In the genomic region with DNA sequence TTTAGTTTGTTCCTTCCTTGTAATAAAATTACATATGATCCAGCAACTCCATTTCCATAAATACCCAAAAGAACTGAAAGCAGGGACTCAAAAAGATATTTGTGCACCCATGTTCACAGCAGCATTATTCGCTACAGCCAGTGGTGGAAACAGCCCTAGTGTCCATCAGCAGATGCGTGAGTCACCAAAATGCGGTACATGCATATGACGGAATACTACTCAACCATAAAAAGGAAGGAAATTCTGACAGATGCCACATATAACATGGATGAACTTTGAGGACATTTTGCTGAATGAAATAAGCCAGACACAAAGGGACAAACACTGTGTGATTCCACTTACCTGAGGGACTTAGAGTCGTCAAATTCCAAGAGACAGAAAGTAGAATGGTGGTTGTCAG, we compare ENCODE assay signal across 24 cellular contexts. TPM values are rescaled to one million over a fixed set of nuclear protein-coding genes. Genes with fewer than 3 reads are reported as not detected.
A peak's percentile ranks its signal among the peaks of the same experiment; 100 is the strongest.
DNase-seq lines count a peak whose midpoint lies in the region; ATAC-seq, FAIRE-seq and TF ChIP-seq lines count a peak whose summit lies in the region.
"Had no signal": no experiment of that assay in that cellular context is flagged by ENCODE, and none has a peak within 500 bp of the region (broad histone marks: within the 10 kb centered on the region; RNA-seq: fewer than 3 reads in every experiment).

No MANE protein-coding gene starts in this region.

- H3K27ac ChIP-seq in mammary epithelial cell (ENCODE audit: insufficient read depth, low read depth, low read length) = no peak overlapping the region
- H3K27ac ChIP-seq in vagina = peak overlapping the region; percentile 95

- no peak overlapping the region for H3K4me3 ChIP-seq in mammary epithelial cell (replicated peaks in 1 of 3; ENCODE audit: insufficient read depth in 1 of 3, low read depth in 2 of 3, low read length in 3 of 3)
- no peak overlapping the region for H3K4me3 ChIP-seq in vagina

- 90% methylated on average over 5 of the region's 5 CpGs for WGBS in mammary epithelial cell (ENCODE audit: low coverage, missing lambda C conversion rate)

- no peak for TF ChIP-seq POLR2A in vagina (IDR thresholded peaks at IDR 0.05)

- TF ChIP-seq CTCF in MCF 10A (IDR thresholded peaks at IDR 0.05; ENCODE audit: unreplicated experiment) = no peak
- no peak for TF ChIP-seq CTCF in mammary epithelial cell (conservative IDR thresholded peaks at IDR 0.05 in 1 of 2, IDR thresholded peaks at IDR 0.05 in 1 of 2; ENCODE audit: extremely low read depth in 1 of 2, insufficient read depth in 1 of 2, low read depth in 1 of 2, low read length in 2 of 2)
- no peak for TF ChIP-seq CTCF in vagina (IDR thresholded peaks at IDR 0.05)
- no peak for TF ChIP-seq CTCF in D721Med (IDR thresholded peaks at IDR 0.05; ENCODE audit: insufficient read depth, missing control alignments)

- CTCF ChIA-PET in MCF 10A (lab: Yijun Ruan, JAX) (interaction anchor here (0.7 to 3.4 kb wide), 3 partner anchors 30 to 78 kb away, joined by 3 to 22 read pairs (median 3); no protein-coding TSS in a partner anchor), mammary epithelial cell (lab: Charles Lee; ENCODE audit: low non-redundant PET) (no interaction called here)

- H3K36me3 ChIP-seq in mammary epithelial cell (ENCODE audit: insufficient read depth, low read length) (no peaks in the 10 kb centered on the region), vagina (no peaks in the 10 kb centered on the region)
- H3K36me3 ChIP-seq: heart left ventricle, upper lobe of left lung had no signal

- H2AFZ ChIP-seq in mammary epithelial cell (ENCODE audit: low read depth, low read length) = no peak overlapping the region

- no peak for DNase-seq in MCF 10A (ENCODE audit: unreplicated experiment)
- DNase-seq in mammary epithelial cell = no peak
- DNase-seq in T-helper 17 cell = no peak
- DNase-seq in memory B cell (ENCODE audit: low spot score in 2 of 2) = no peak
- DNase-seq in vagina (ENCODE audit: extremely low spot score in 2 of 2) = no peak
- DNase-seq in D721Med (ENCODE audit: insufficient read length, low spot score) = no peak
- DNase-seq: activated effector memory CD4-positive, alpha-beta T cell treated with anti-CD3 and anti-CD28 coated beads, Interleukin-2, amount 50 U/mL, for 16 hours; effector memory CD4-positive, alpha-beta T cell; GDM1; H9; islet precursor cell; mesendoderm; NCI-H187 treated with DMSO at 0.1 percent for 48 hours; NCI-H345; SHP77 treated with DMSO at 0.1 percent for 48 hours had no signal

- H3K4me1 Mint-ChIP-seq in MCF 10A (ENCODE audit: insufficient read depth, unreplicated experiment) = peaks cover 45% of the 10 kb centered on the region
- H3K4me1 Mint-ChIP-seq in T-helper 17 cell = peaks cover 16% of the 10 kb centered on the region
- H3K4me1 Mint-ChIP-seq in memory B cell = peaks cover 9% of the 10 kb centered on the region
- H3K4me1 Mint-ChIP-seq: neural crest cell, WTC11 had no signal

- H3K4me2 ChIP-seq in mammary epithelial cell (ENCODE audit: insufficient read depth, low read depth, low read length) = no peak overlapping the region

- H3K27ac Mint-ChIP-seq in MCF 10A (ENCODE audit: low read depth, unreplicated experiment) (peak overlapping the region; percentile 88), T-helper 17 cell (peak overlapping the region; percentile 69), memory B cell (peak overlapping the region; percentile 33)
- H3K27ac Mint-ChIP-seq: H9; T-helper 1 cell treated with Interleukin-12 subunit alpha and Interleukin-12 subunit beta and Interleukin-4 antibody, amounts not matched to agents 30 μg/mL and 1 μg/mL, for 36 hours; WTC11 had no signal

- POLR2A ChIA-PET in MCF 10A (lab: Yijun Ruan, JAX) = interaction anchor here (0.6 to 13.1 kb wide), 7 partner anchors 10 to 77 kb away, joined by 3 to 340 read pairs (median 3); a partner anchor contains a TSS

- dilution Hi-C loops in mammary epithelial cell (cut with HindIII; ENCODE audit: low sequenced_read_pairs) = no loop called here

- H3K4me1 ChIP-seq in mammary epithelial cell (ENCODE audit: insufficient read depth, low read length) = peaks cover 46% of the 10 kb centered on the region
- peaks cover 67% of the 10 kb centered on the region for H3K4me1 ChIP-seq in vagina

- peak overlapping the region; percentile 57 for H3K4me3 Mint-ChIP-seq in MCF 10A (ENCODE audit: unreplicated experiment)
- peak overlapping the region; percentile 83 for H3K4me3 Mint-ChIP-seq in T-helper 17 cell
- H3K4me3 Mint-ChIP-seq in memory B cell = peak overlapping the region; percentile 82
- H3K4me3 Mint-ChIP-seq: H9; neural crest cell; T-helper 1 cell treated with Interleukin-12 subunit alpha and Interleukin-12 subunit beta and Interleukin-4 antibody, amounts not matched to agents 30 μg/mL and 1 μg/mL, for 36 hours; WTC11 had no signal

- H3K9me3 ChIP-seq in mammary epithelial cell (replicated peaks; ENCODE audit: insufficient read depth, low read length) (no peaks in the 10 kb centered on the region), T-helper 17 cell (ENCODE audit: control insufficient read depth, low read length, poor library complexity, severe bottlenecking) (no peaks in the 10 kb centered on the region), vagina (no peaks in the 10 kb centered on the region)
- H3K9me3 ChIP-seq: heart left ventricle, upper lobe of left lung had no signal

- BruUV-seq in MCF 10A (replicated peaks; lab: Mats Ljungman, UMichigan) (no TSS peak), mammary epithelial cell (replicated peaks; lab: Mats Ljungman, UMichigan) (no TSS peak)

- peaks cover 8% of the 10 kb centered on the region for H3K36me3 Mint-ChIP-seq in MCF 10A (ENCODE audit: insufficient read depth, unreplicated experiment)
- no peaks in the 10 kb centered on the region for H3K36me3 Mint-ChIP-seq in T-helper 17 cell (ENCODE audit: low read depth)
- no peaks in the 10 kb centered on the region for H3K36me3 Mint-ChIP-seq in memory B cell
- H3K36me3 Mint-ChIP-seq: WTC11 had no signal

- ATAC-seq in T-helper 17 cell (no peak), memory B cell (ENCODE audit: low read depth) (no peak), GM18498 (IDR thresholded peaks at IDR 0.05; ENCODE audit: unreplicated experiment) (no peak), HG02981 (IDR thresholded peaks at IDR 0.05; ENCODE audit: unreplicated experiment) (no peak)
- ATAC-seq: WTC11 had no signal

- H3K9me3 Mint-ChIP-seq in MCF 10A (ENCODE audit: unreplicated experiment) (no peaks in the 10 kb centered on the region), memory B cell (no peaks in the 10 kb centered on the region)
- H3K9me3 Mint-ChIP-seq: H9; neural crest cell; T-helper 1 cell treated with Interleukin-12 subunit alpha and Interleukin-12 subunit beta and Interleukin-4 antibody, amounts not matched to agents 30 μg/mL and 1 μg/mL, for 36 hours had no signal

- FAIRE-seq in D721Med (lab: Jason Lieb, UNC) = no peak

- H3K27me3 ChIP-seq in mammary epithelial cell (ENCODE audit: insufficient read depth, low read length) (no peaks in the 10 kb centered on the region), vagina (no peaks in the 10 kb centered on the region)
- H3K27me3 ChIP-seq: heart left ventricle, upper lobe of left lung had no signal

- in situ Hi-C loops in mammary epithelial cell (cut with MboI; ENCODE audit: low sequenced_read_pairs in 2 of 2) = no loop called here

- H3K9ac ChIP-seq in mammary epithelial cell (ENCODE audit: insufficient read depth, low read length) = no peak overlapping the region

- no peaks in the 10 kb centered on the region for H3K79me2 ChIP-seq in mammary epithelial cell (ENCODE audit: insufficient read depth, low read length)

- intact Hi-C loops in MCF 10A (cut with micrococcal nuclease) = loop anchor here (5.0 kb wide), 1 partner anchor 78 kb away; a partner anchor contains a TSS
- intact Hi-C loops in mammary epithelial cell (cut with micrococcal nuclease) = loop anchor here (2.0 kb wide), 1 partner anchor 19 kb away; no protein-coding TSS in a partner anchor
- intact Hi-C loops in vagina (cut with DNase I) = no loop called here

- no peaks in the 10 kb centered on the region for H3K27me3 Mint-ChIP-seq in MCF 10A (ENCODE audit: insufficient read depth, unreplicated experiment)
- H3K27me3 Mint-ChIP-seq in T-helper 17 cell = no peaks in the 10 kb centered on the region
- H3K27me3 Mint-ChIP-seq in memory B cell = no peaks in the 10 kb centered on the region

- H4K20me1 ChIP-seq in mammary epithelial cell (ENCODE audit: insufficient read depth, low read length) = no peaks in the 10 kb centered on the region

RNA-seq across cellular contexts. Expression of a gene that starts 9.1 kb away (rescaled TPM):
- total RNA-seq in MCF 10A (2022) (0.32 and 0.54 TPM in 2 replicates), mammary epithelial cell (1 to 10 TPM; 1.5 to 9.5 TPM), T-helper 17 cell (not detected), vagina (0.74 TPM)
- polyA plus RNA-seq in mammary epithelial cell = 0.60 TPM
- polyA minus RNA-seq in mammary epithelial cell = 3.0 TPM
- total RNA-seq: activated CD8-positive, alpha-beta memory T cell treated with anti-CD3 and anti-CD28 coated beads for 36 hours; H9; M059J; neural crest cell; WTC11 had no signal
- polyA plus RNA-seq: heart left ventricle had no signal

RNA-seq across cellular contexts. Expression of a gene that starts 22.6 kb away (rescaled TPM):
- total RNA-seq in MCF 10A (2022) (4.9 and 13.4 TPM in 2 replicates), mammary epithelial cell (10 to 100 TPM in 1 of 2 donors, under 1 TPM in 1; 0.49 to 21.8 TPM), T-helper 17 cell (not detected), vagina (14.2 TPM)
- 6.9 TPM for polyA plus RNA-seq in mammary epithelial cell
- polyA minus RNA-seq in mammary epithelial cell = 16.7 TPM
- total RNA-seq: activated CD8-positive, alpha-beta memory T cell treated with anti-CD3 and anti-CD28 coated beads for 36 hours; M059J; neural crest cell had no signal

Comparison
In these comparisons a context has a peak if more than half of its experiments do, and no peak if none do; other contexts are left out.
1. H3K27ac Mint-ChIP-seq: peak in every context shown above with its lines; median percentile 88 in MCF 10A; 69 in T-helper 17 cell; 33 in memory B cell.